In genomic region chr3:149095487-149095886, GRCh38 we compare ENCODE assay signal across 12 cellular contexts.
DNase-seq lines count a peak whose midpoint lies in the region; ATAC-seq lines count a peak whose summit lies in the region.
"Had no signal": no experiment of that assay in that cellular context is flagged by ENCODE, and none has a peak within 500 bp of the region (broad histone marks: within the 10 kb centered on the region; RNA-seq: fewer than 3 reads in every experiment).

No MANE protein-coding gene starts in this region.

- H3K4me3 Mint-ChIP-seq in stimulated activated memory B cell treated with anti-CD40 and anti-IgM and Interleukin-4, amounts not matched to agents 10 μg/mL and 1 μg/mL and 100 μg/mL, for 72 hours = peak overlapping the region; percentile 13
- H3K4me3 Mint-ChIP-seq: GM23338 had no signal

- intact Hi-C loops in head of caudate nucleus (cut with DNase I) = no loop called here

- DNase-seq in stimulated activated naive CD4-positive, alpha-beta T cell (lab: John Stamatoyannopoulos, UW) = no peak
- no peak for DNase-seq in head of caudate nucleus
- DNase-seq in stimulated activated CD4-positive, alpha-beta T cell treated with anti-CD3 and anti-CD28 coated beads, Interleukin-12 subunit alpha, Interleukin-12 subunit beta, amount 100 ng/mL, for 4 hours = no peak
- DNase-seq: colonic mucosa, foreskin fibroblast, NCI-H510A treated with DMSO at 0.1 percent for 48 hours, T-helper 9 cell had no signal

- peak overlapping the region; percentile 15 for H3K27ac Mint-ChIP-seq in stimulated activated memory B cell treated with anti-CD40 and anti-IgM and Interleukin-4, amounts not matched to agents 10 μg/mL and 1 μg/mL and 100 μg/mL, for 72 hours
- H3K27ac Mint-ChIP-seq: GM23338 had no signal

- H3K27me3 Mint-ChIP-seq in stimulated activated memory B cell treated with anti-CD40 and anti-IgM and Interleukin-4, amounts not matched to agents 10 μg/mL and 1 μg/mL and 100 μg/mL, for 72 hours = no peaks in the 10 kb centered on the region

- ATAC-seq in GM18907 (IDR thresholded peaks at IDR 0.05; ENCODE audit: unreplicated experiment) = peak; percentile 79
- ATAC-seq in HG02588 (IDR thresholded peaks at IDR 0.05; ENCODE audit: unreplicated experiment) = peak; percentile 90
- peak; percentile 78 for ATAC-seq in HG03442 (IDR thresholded peaks at IDR 0.05; ENCODE audit: unreplicated experiment)
- ATAC-seq in stimulated activated memory B cell treated with anti-CD40 and anti-IgM and Interleukin-4, amounts not matched to agents 10 μg/mL and 1 μg/mL and 100 μg/mL, for 72 hours = peak; percentile 87
- ATAC-seq: GM23338 had no signal

- H3K9me3 Mint-ChIP-seq in stimulated activated memory B cell treated with anti-CD40 and anti-IgM and Interleukin-4, amounts not matched to agents 10 μg/mL and 1 μg/mL and 100 μg/mL, for 72 hours = no peaks in the 10 kb centered on the region

- H3K4me1 Mint-ChIP-seq in stimulated activated memory B cell treated with anti-CD40 and anti-IgM and Interleukin-4, amounts not matched to agents 10 μg/mL and 1 μg/mL and 100 μg/mL, for 72 hours = peaks cover 19% of the 10 kb centered on the region
- H3K4me1 Mint-ChIP-seq: GM23338 had no signal

- no peaks in the 10 kb centered on the region for H3K36me3 Mint-ChIP-seq in stimulated activated memory B cell treated with anti-CD40 and anti-IgM and Interleukin-4, amounts not matched to agents 10 μg/mL and 1 μg/mL and 100 μg/mL, for 72 hours
